8 cellular contexts compared by ENCODE assay signal in the genomic region with DNA sequence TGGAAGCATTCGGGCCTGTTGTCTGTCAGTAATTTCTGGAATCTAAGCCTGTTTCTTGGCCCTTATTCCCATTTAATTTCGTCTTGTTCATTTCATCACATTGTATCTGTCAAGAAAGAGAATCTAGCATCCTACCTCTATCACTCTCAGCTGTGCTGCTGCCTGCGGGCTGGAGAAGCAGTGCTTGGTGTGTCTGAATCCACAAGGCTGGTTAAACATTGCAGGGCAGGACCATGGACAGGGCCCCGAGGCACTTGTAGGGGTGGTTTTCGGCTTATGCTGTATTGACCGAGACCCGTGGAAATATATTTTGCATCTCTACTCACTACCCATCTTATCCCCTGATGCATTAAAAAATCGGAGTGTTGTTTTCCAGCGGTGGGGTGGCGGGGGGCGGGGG. TPM values are rescaled to one million over a fixed set of nuclear protein-coding genes. Genes with fewer than 3 reads are reported as not detected.
DNase-seq lines count a peak whose midpoint lies in the region; ATAC-seq, FAIRE-seq and TF ChIP-seq lines count a peak whose summit lies in the region.

No MANE protein-coding gene starts in this region.

- DNase-seq in GM12891 (ENCODE audit: insufficient read length, low spot score) (peak; percentile 54), RPMI7951 (ENCODE audit: low read depth) (peak; percentile 26), bronchial epithelial cell (ENCODE audit: low read depth) (peak; percentile 45), left lung (peak in 1 of 2 donors; percentile 64), testis (peak; percentile 62), NCI-H2227 (lab: John Stamatoyannopoulos, UW; ENCODE audit: unreplicated experiment) (no peak)
- no peak for DNase-seq in stimulated activated effector memory CD8-positive, alpha-beta T cell treated with anti-CD3 and anti-CD28 coated beads, Interleukin-12 subunit alpha, Interleukin-12 subunit beta, amount 100 ng/mL, for 72 hours (ENCODE audit: low spot score in 2 of 2)

- H3K27ac ChIP-seq in left lung (no peak overlapping the region), testis (no peak overlapping the region)

- TF ChIP-seq POLR2A in GM12891 (IDR thresholded peaks at IDR 0.05; ENCODE audit: low read depth, low read length), result no peak
- no peak for TF ChIP-seq POLR2A in testis (IDR thresholded peaks at IDR 0.05)

- intact Hi-C loops in left lung (cut with DNase I) (no loop called here), testis (cut with DNase I; ENCODE audit: low total_unique reads) (no loop called here)

- H3K9me3 ChIP-seq in left lung (no peaks in the 10 kb centered on the region), testis (no peaks in the 10 kb centered on the region)

- no peaks in the 10 kb centered on the region for H3K36me3 ChIP-seq in bronchial epithelial cell (ENCODE audit: control insufficient read depth, insufficient read depth, low read length)
- no peaks in the 10 kb centered on the region for H3K36me3 ChIP-seq in left lung
- H3K36me3 ChIP-seq in testis (ENCODE audit: low read depth, missing control alignments), result no peaks in the 10 kb centered on the region

- TF ChIP-seq CTCF in bronchial epithelial cell (IDR thresholded peaks at IDR 0.05; ENCODE audit: insufficient read depth, low read length, severe bottlenecking) (no peak), left lung (IDR thresholded peaks at IDR 0.05) (no peak), testis (IDR thresholded peaks at IDR 0.05) (no peak)

- H3K36me3 Mint-ChIP-seq in stimulated activated effector memory CD8-positive, alpha-beta T cell treated with anti-CD3 and anti-CD28 coated beads, Interleukin-12 subunit alpha, Interleukin-12 subunit beta, amount 100 ng/mL, for 72 hours, result no peaks in the 10 kb centered on the region

- FAIRE-seq in GM12891 (lab: Jason Lieb, UNC) (peak; percentile 41), bronchial epithelial cell (lab: Jason Lieb, UNC) (no peak)

- H3K4me3 Mint-ChIP-seq in stimulated activated effector memory CD8-positive, alpha-beta T cell treated with anti-CD3 and anti-CD28 coated beads, Interleukin-12 subunit alpha, Interleukin-12 subunit beta, amount 100 ng/mL, for 72 hours, result no peak overlapping the region

- 25 to 32% methylated on average over 11 of the region's 11 CpGs for WGBS in testis, 2 donors

- H3K4me3 ChIP-seq in bronchial epithelial cell (ENCODE audit: low read depth, low read length) (no peak overlapping the region), left lung (no peak overlapping the region), testis (no peak overlapping the region)

- peak; percentile 78 for ATAC-seq in left lung
- no peak for ATAC-seq in stimulated activated effector memory CD8-positive, alpha-beta T cell treated with anti-CD3 and anti-CD28 coated beads, Interleukin-12 subunit alpha, Interleukin-12 subunit beta, amount 100 ng/mL, for 72 hours
- ATAC-seq in GM19467 (IDR thresholded peaks at IDR 0.05; ENCODE audit: unreplicated experiment), result no peak

- peaks cover 18% of the 10 kb centered on the region for H3K4me1 Mint-ChIP-seq in stimulated activated effector memory CD8-positive, alpha-beta T cell treated with anti-CD3 and anti-CD28 coated beads, Interleukin-12 subunit alpha, Interleukin-12 subunit beta, amount 100 ng/mL, for 72 hours

- no peaks in the 10 kb centered on the region for H3K9me3 Mint-ChIP-seq in stimulated activated effector memory CD8-positive, alpha-beta T cell treated with anti-CD3 and anti-CD28 coated beads, Interleukin-12 subunit alpha, Interleukin-12 subunit beta, amount 100 ng/mL, for 72 hours

- H3K27me3 ChIP-seq in bronchial epithelial cell (ENCODE audit: control insufficient read depth, insufficient read depth, low read length), result peaks cover 23% of the 10 kb centered on the region
- peaks cover 37 to 76% of the 10 kb centered on the region in 2 donors for H3K27me3 ChIP-seq in left lung
- no peaks in the 10 kb centered on the region for H3K27me3 ChIP-seq in testis

- no peak overlapping the region for H3K27ac Mint-ChIP-seq in stimulated activated effector memory CD8-positive, alpha-beta T cell treated with anti-CD3 and anti-CD28 coated beads, Interleukin-12 subunit alpha, Interleukin-12 subunit beta, amount 100 ng/mL, for 72 hours

- H3K4me1 ChIP-seq in left lung, result peaks cover 0 to 13% of the 10 kb centered on the region in 2 donors
- H3K4me1 ChIP-seq in testis, result peaks cover 3% of the 10 kb centered on the region

TF ChIP-seq in GM12891, 5 proteins besides CTCF, POLR2A, EP300 and RAD21:
- TF ChIP-seq TAF1 (IDR thresholded peaks at IDR 0.05; ENCODE audit: low read depth, low read length), result no peak
- TF ChIP-seq POLR2AphosphoS5 (IDR thresholded peaks at IDR 0.05; ENCODE audit: low read depth, low read length), result no peak
- no peak for TF ChIP-seq PAX5 (IDR thresholded peaks at IDR 0.05; ENCODE audit: insufficient read depth, low read length, severe bottlenecking)
- TF ChIP-seq POU2F2 (IDR thresholded peaks at IDR 0.05; ENCODE audit: low read depth, low read length), result no peak
- no peak for TF ChIP-seq SPI1 (IDR thresholded peaks at IDR 0.05; ENCODE audit: low read depth, low read length)

RNA-seq across cellular contexts. Expression of a gene that starts 3.1 kb away (rescaled TPM):
- 4.4 TPM for polyA plus RNA-seq in GM12891 (2012; ENCODE audit: low read depth, missing spikeins)
- under 0.01 and 0.59 TPM in 2 replicates for total RNA-seq in RPMI7951 (2014; rRNA removed; shearing (Covaris generic))
- 16.4 and 17.6 TPM in 2 replicates for total RNA-seq in bronchial epithelial cell
- 10 to 100 TPM; 13.5 to 19.9 TPM for total RNA-seq in left lung
- 10 to 100 TPM; 44.3 to 90.2 TPM for total RNA-seq in testis
- polyA plus RNA-seq in testis (ENCODE audit: insufficient read depth, low read depth, low replicate concordance), result 104 TPM

Comparison
In these comparisons a context has a peak if more than half of its experiments do, and no peak if none do; other contexts are left out.
1. DNase-seq: peak in GM12891 (single experiment), RPMI7951 (single experiment), bronchial epithelial cell (single experiment) and testis (single experiment); none in stimulated activated effector memory CD8-positive, alpha-beta T cell treated with anti-CD3 and anti-CD28 coated beads, Interleukin-12 subunit alpha, Interleukin-12 subunit beta, amount 100 ng/mL, for 72 hours (0 of 2) and NCI-H2227 (single experiment).